In the genomic region with DNA sequence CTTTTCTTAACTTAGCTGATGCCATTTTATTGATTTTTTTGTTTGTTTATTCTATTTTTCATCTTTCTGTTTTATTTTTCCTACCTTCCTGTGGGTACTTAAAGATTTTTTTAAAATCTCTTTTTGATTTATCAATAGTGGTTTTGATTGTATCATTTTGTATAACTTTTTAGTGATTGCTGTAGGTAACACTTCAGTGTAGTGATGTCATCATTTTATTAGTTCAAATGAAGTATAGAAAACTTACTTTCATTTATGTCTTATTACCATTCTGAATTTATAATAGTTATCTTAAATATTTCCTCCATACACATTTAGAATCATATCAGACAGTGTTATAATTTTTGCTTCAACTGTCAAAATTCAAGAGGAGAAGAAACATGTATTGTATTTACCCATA, we compare ENCODE assay signal across 31 cellular contexts.
"Had no signal": no experiment of that assay in that cellular context is flagged by ENCODE, and none has a peak within 500 bp of the region (broad histone marks: within the 10 kb centered on the region; RNA-seq: fewer than 3 reads in every experiment).

No MANE protein-coding gene starts in this region.

- DNase-seq: activated CD4-positive, alpha-beta memory T cell treated with anti-CD3 and anti-CD28 coated beads, Interleukin-2, amount 10 ng/mL, durations not matched to agents 7 days and 5 days; activated CD4-positive, alpha-beta T cell treated with anti-CD3 and anti-CD28 coated beads for 1 hour; activated CD4-positive, alpha-beta T cell treated with anti-CD3 and anti-CD28 coated beads for 48 hours; activated CD4-positive, CD25-positive, alpha-beta regulatory T cell; activated CD8-positive, alpha-beta memory T cell treated with anti-CD3 and anti-CD28 coated beads for 24 hours; activated CD8-positive, alpha-beta memory T cell treated with anti-CD3 and anti-CD28 coated beads, Interleukin-2, amount 10 ng/mL, durations not matched to agents 7 days and 5 days; activated CD8-positive, alpha-beta memory T cell treated with anti-CD3 and anti-CD28 coated beads, Interleukin-2, amount 50 U/mL, for 48 hours; activated gamma-delta T cell; activated naive CD4-positive, alpha-beta T cell treated with Interleukin-2 at 50 U/mL for 16 hours; amniotic stem cell; aorta; brain microvascular endothelial cell; central memory CD4-positive, alpha-beta T cell; NCI-H1105; NCI-H1417 treated with DMSO at 0.1 percent for 48 hours; NCI-H1694; NCI-H1930; NCI-H2081 treated with DMSO at 0.1 percent for 48 hours; NCI-H345; NCI-H524 treated with DMSO at 0.1 percent for 48 hours; PC-3; Peyer's patch; SIG-M5; SW 1271; T-helper 1 cell; T-helper 2 cell; T-helper 9 cell; WERI-Rb-1 had no signal

- H3K4me1 ChIP-seq: Peyer's patch had no signal

- H3K27ac ChIP-seq: brain microvascular endothelial cell, Peyer's patch, RWPE1, WERI-Rb-1 had no signal

- ATAC-seq: activated CD8-positive, alpha-beta memory T cell treated with anti-CD3 and anti-CD28 coated beads, Interleukin-2, amount 10 ng/mL, durations not matched to agents 7 days and 5 days; activated naive CD4-positive, alpha-beta T cell treated with anti-CD3 and anti-CD28 coated beads, Interleukin-2, amount 50 U/mL, for 72 hours; PC-3; Right ventricle myocardium inferior had no signal

- H3K4me3 ChIP-seq: Peyer's patch had no signal

- H3K36me3 ChIP-seq: Peyer's patch, WERI-Rb-1 had no signal

- H3K27me3 ChIP-seq: brain microvascular endothelial cell, Peyer's patch had no signal

- H3K9me3 ChIP-seq: Peyer's patch had no signal
